14 cellular contexts compared by ENCODE assay signal in the genomic region with DNA sequence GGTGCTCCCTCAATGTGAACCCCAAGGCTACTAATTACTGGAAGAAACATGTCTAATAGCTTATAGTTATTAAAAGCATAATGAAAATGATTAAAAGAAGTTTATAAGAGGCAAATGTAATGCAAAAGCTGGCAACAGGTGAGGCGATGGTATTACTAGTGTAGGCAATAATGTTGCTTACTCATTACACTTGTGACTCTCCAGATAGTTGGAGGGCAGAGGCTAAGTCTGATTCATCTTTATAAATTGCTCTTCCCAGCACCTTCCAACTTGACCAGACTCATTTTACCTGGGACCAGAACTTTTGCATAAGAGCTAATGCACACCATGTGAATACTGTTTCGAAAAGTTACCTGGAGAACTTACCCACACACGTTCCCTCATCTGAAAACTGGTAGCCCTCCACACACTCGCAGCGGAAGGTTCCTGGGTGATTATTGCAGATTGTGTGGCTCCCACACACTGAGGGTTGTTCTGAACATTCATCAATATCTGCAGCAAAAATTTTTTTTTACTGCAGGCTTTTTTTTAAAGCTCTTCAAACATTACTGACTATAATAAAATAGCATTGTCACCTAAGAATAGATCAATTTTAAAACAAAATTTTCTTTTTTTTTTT. TPM values are rescaled to one million over a fixed set of nuclear protein-coding genes. Genes with fewer than 3 reads are reported as not detected.
A peak's percentile ranks its signal among the peaks of the same experiment; 100 is the strongest.
DNase-seq lines count a peak whose midpoint lies in the region; ATAC-seq, FAIRE-seq and TF ChIP-seq lines count a peak whose summit lies in the region.
"Had no signal": no experiment of that assay in that cellular context is flagged by ENCODE, and none has a peak within 500 bp of the region (broad histone marks: within the 10 kb centered on the region; RNA-seq: fewer than 3 reads in every experiment).

No MANE protein-coding gene starts in this region.

- H3K27me3 ChIP-seq in GM23248 (replicated peaks; ENCODE audit: insufficient read depth) (no peaks in the 10 kb centered on the region), SK-N-SH (ENCODE audit: insufficient read depth) (no peaks in the 10 kb centered on the region), right cardiac atrium (ENCODE audit: control insufficient read depth, insufficient read depth) (no peaks in the 10 kb centered on the region), stomach (no peaks in the 10 kb centered on the region)
- H3K27me3 ChIP-seq: ascending aorta; BLaER1 treated with 17β-estradiol and CSF1 and Interleukin-3, amounts not matched to agents 10 nM and 100 nM had no signal

- ATAC-seq in right cardiac atrium, result no peak

- TF ChIP-seq RAD21 in SK-N-SH (IDR thresholded peaks at IDR 0.05; ENCODE audit: low read length), result no peak

- no peak for TF ChIP-seq CTCF in SK-N-SH (IDR thresholded peaks at IDR 0.05)
- no peak for TF ChIP-seq CTCF in stomach (IDR thresholded peaks at IDR 0.05)

- H3K36me3 ChIP-seq in GM23248 (ENCODE audit: low read depth), result no peaks in the 10 kb centered on the region
- peaks cover 3 to 7% of the 10 kb centered on the region in 2 experiments for H3K36me3 ChIP-seq in SK-N-SH (replicated peaks in 1 of 2; ENCODE audit: control insufficient read depth in 1 of 2, insufficient read depth in 2 of 2, low read length in 1 of 2)
- H3K36me3 ChIP-seq in stomach, result peaks cover 8 to 73% (median 62%) of the 10 kb centered on the region in 4 donors
- H3K36me3 ChIP-seq: BLaER1 treated with 17β-estradiol and CSF1 and Interleukin-3, amounts not matched to agents 10 nM and 100 nM had no signal

- in situ Hi-C loops in GM23248 (cut with MboI), result no loop called here

- peak overlapping the region; percentile 24 for H3K4me2 ChIP-seq in GM23248 (ENCODE audit: unreplicated experiment)
- H3K4me2 ChIP-seq in SK-N-SH, result no peak overlapping the region
- H3K4me2 ChIP-seq: BLaER1 treated with 17β-estradiol and CSF1 and Interleukin-3, amounts not matched to agents 10 nM and 100 nM had no signal

- H3K36me3 Mint-ChIP-seq in activated CD4-positive, alpha-beta T cell treated with anti-CD3 and anti-CD28 coated beads, Interleukin-2, amount 10 ng/mL, durations not matched to agents 7 days and 5 days (ENCODE audit: low read depth), result no peaks in the 10 kb centered on the region

- POLR2A ChIA-PET in SK-N-SH (lab: Yijun Ruan, JAX), result no interaction called here
- POLR2A ChIA-PET in activated CD4-positive, alpha-beta T cell treated with anti-CD3 and anti-CD28 coated beads, Interleukin-2, amount 10 ng/mL, durations not matched to agents 7 days and 5 days (lab: Charles Lee), result no interaction called here

- no peak overlapping the region for H2AFZ ChIP-seq in GM23248
- no peak overlapping the region for H2AFZ ChIP-seq in SK-N-SH (ENCODE audit: low read depth)

- H3K9ac ChIP-seq in GM23248 (no peak overlapping the region), SK-N-SH (no peak overlapping the region)
- H3K9ac ChIP-seq: BLaER1 treated with 17β-estradiol and CSF1 and Interleukin-3, amounts not matched to agents 10 nM and 100 nM had no signal

- H3F3A ChIP-seq in GM23248 (ENCODE audit: insufficient read depth) (peaks cover 53% of the 10 kb centered on the region), SK-N-SH (replicated peaks; ENCODE audit: insufficient read depth) (no peaks in the 10 kb centered on the region)

- H3K9me2 ChIP-seq in GM23248 (ENCODE audit: insufficient read depth) (no peaks in the 10 kb centered on the region), SK-N-SH (no peaks in the 10 kb centered on the region)

- H3K4me3 ChIP-seq in GM23248, result no peak overlapping the region
- no peak overlapping the region for H3K4me3 ChIP-seq in SK-N-SH (ENCODE audit: low read depth in 2 of 2, low read length in 1 of 2)
- no peak overlapping the region for H3K4me3 ChIP-seq in right cardiac atrium (ENCODE audit: low read length)
- H3K4me3 ChIP-seq in stomach, result no peak overlapping the region
- H3K4me3 ChIP-seq: ascending aorta; BLaER1 treated with 17β-estradiol and CSF1 and Interleukin-3, amounts not matched to agents 10 nM and 100 nM had no signal

- DNase-seq in GM23248, result peak; percentile 67
- no peak for DNase-seq in SK-N-SH
- DNase-seq in right cardiac atrium, result no peak
- DNase-seq in stomach, result no peak
- no peak for DNase-seq in DMS53 (lab: John Stamatoyannopoulos, UW)
- DNase-seq in activated CD4-positive, alpha-beta T cell treated with anti-CD3 and anti-CD28 coated beads, Interleukin-2, amount 10 ng/mL, durations not matched to agents 7 days and 5 days, result no peak
- DNase-seq in frontal cortex (ENCODE audit: low spot score in 2 of 2), result no peak
- no peak for DNase-seq in stimulated activated naive CD4-positive, alpha-beta T cell treated with Interleukin-2 at 50 U/mL for 16 hours (lab: John Stamatoyannopoulos, UW)
- DNase-seq: activated CD4-positive, alpha-beta T cell treated with anti-CD3 and anti-CD28 coated beads for 48 hours; H7; NCI-H446; T-helper 9 cell had no signal

- H3K27ac ChIP-seq in GM23248, result peak overlapping the region; percentile 23; the same call in 1 of the 2 replicates
- no peak overlapping the region for H3K27ac ChIP-seq in SK-N-SH (ENCODE audit: low read depth in 2 of 2, low read length in 1 of 2)
- H3K27ac ChIP-seq in right cardiac atrium (ENCODE audit: low read length), result peak overlapping the region; percentile 42
- peak overlapping the region; percentile 7 to 89 (median 82) for H3K27ac ChIP-seq in stomach
- H3K27ac ChIP-seq: BLaER1 treated with 17β-estradiol and CSF1 and Interleukin-3, amounts not matched to agents 10 nM and 100 nM had no signal

- CTCF ChIA-PET in SK-N-SH (lab: Yijun Ruan, JAX), result interaction anchor here (2.1 kb wide), 1 partner anchor 45 kb away, joined by 6 read pairs; no protein-coding TSS in a partner anchor
- CTCF ChIA-PET in activated CD4-positive, alpha-beta T cell treated with anti-CD3 and anti-CD28 coated beads, Interleukin-2, amount 10 ng/mL, durations not matched to agents 7 days and 5 days (lab: Charles Lee), result interaction anchor here (1.0 to 1.3 kb wide), 2 partner anchors 11 to 50 kb away, joined by 3 to 4 read pairs; no protein-coding TSS in a partner anchor

- no peaks in the 10 kb centered on the region for H3K9me3 ChIP-seq in GM23248 (ENCODE audit: low read depth)
- H3K9me3 ChIP-seq in SK-N-SH, result no peaks in the 10 kb centered on the region
- H3K9me3 ChIP-seq in right cardiac atrium (ENCODE audit: control insufficient read depth, low read length), result no peaks in the 10 kb centered on the region
- H3K9me3 ChIP-seq in stomach, result no peaks in the 10 kb centered on the region
- H3K9me3 ChIP-seq: ascending aorta; BLaER1 treated with 17β-estradiol and CSF1 and Interleukin-3, amounts not matched to agents 10 nM and 100 nM had no signal

- TF ChIP-seq EP300 in SK-N-SH (IDR thresholded peaks at IDR 0.05; ENCODE audit: borderline replicate concordance in 1 of 2, low read depth in 1 of 2, low read length in 1 of 2), result no peak
- TF ChIP-seq EP300 in stomach (IDR thresholded peaks at IDR 0.05), result no peak

- no peak for TF ChIP-seq POLR2A in stomach (IDR thresholded peaks at IDR 0.05)

- FAIRE-seq in frontal cortex (lab: Jason Lieb, UNC), result no peak

- WGBS in GM23248 (ENCODE audit: low coverage in 1 of 2, low lambda C conversion rate in 2 of 2, missing lambda C conversion rate in 2 of 2), 2 experiments, result 88 to 91% methylated on average over 5 of the region's 5 CpGs
- WGBS in SK-N-SH (ENCODE audit: low lambda C conversion rate), result 93% methylated on average over 5 of the region's 5 CpGs
- 97% methylated on average over 5 of the region's 5 CpGs for WGBS in right cardiac atrium
- WGBS in stomach, 5 donors, result 92 to 99% (median 95%) methylated on average over 5 of the region's 5 CpGs

- H3K79me2 ChIP-seq in GM23248 (ENCODE audit: insufficient read depth) (no peaks in the 10 kb centered on the region), SK-N-SH (ENCODE audit: insufficient read depth) (no peaks in the 10 kb centered on the region)

- H3K27me3 Mint-ChIP-seq in activated CD4-positive, alpha-beta T cell treated with anti-CD3 and anti-CD28 coated beads, Interleukin-2, amount 10 ng/mL, durations not matched to agents 7 days and 5 days, result peaks cover 10% of the 10 kb centered on the region

- no peak overlapping the region for H3K27ac Mint-ChIP-seq in activated CD4-positive, alpha-beta T cell treated with anti-CD3 and anti-CD28 coated beads, Interleukin-2, amount 10 ng/mL, durations not matched to agents 7 days and 5 days

- no peaks in the 10 kb centered on the region for H3K4me1 Mint-ChIP-seq in activated CD4-positive, alpha-beta T cell treated with anti-CD3 and anti-CD28 coated beads, Interleukin-2, amount 10 ng/mL, durations not matched to agents 7 days and 5 days

- H3K4me1 ChIP-seq in GM23248 (ENCODE audit: insufficient read depth) (peaks cover 52% of the 10 kb centered on the region), SK-N-SH (ENCODE audit: control insufficient read depth in 1 of 2, insufficient read depth in 2 of 2, low read depth in 1 of 2, low read length in 1 of 2) (peaks cover 0 to 3% of the 10 kb centered on the region in 2 experiments; a peak in 1 of 4 replicates), right cardiac atrium (ENCODE audit: control insufficient read depth, insufficient read depth, low read length) (peaks cover 14% of the 10 kb centered on the region), stomach (peaks cover 0 to 29% (median 17%) of the 10 kb centered on the region in 4 donors)
- H3K4me1 ChIP-seq: ascending aorta had no signal

- H4K20me1 ChIP-seq in GM23248 (ENCODE audit: insufficient read depth) (no peaks in the 10 kb centered on the region), SK-N-SH (ENCODE audit: insufficient read depth) (no peaks in the 10 kb centered on the region)
- H4K20me1 ChIP-seq: BLaER1 treated with 17β-estradiol and CSF1 and Interleukin-3, amounts not matched to agents 10 nM and 100 nM had no signal

- intact Hi-C loops in right cardiac atrium (cut with DNase I) (no loop called here), stomach (cut with DNase I; ENCODE audit: low total_unique reads) (no loop called here)

- H3K9me3 Mint-ChIP-seq in activated CD4-positive, alpha-beta T cell treated with anti-CD3 and anti-CD28 coated beads, Interleukin-2, amount 10 ng/mL, durations not matched to agents 7 days and 5 days, result no peaks in the 10 kb centered on the region

- no peak overlapping the region for H3K4me3 Mint-ChIP-seq in activated CD4-positive, alpha-beta T cell treated with anti-CD3 and anti-CD28 coated beads, Interleukin-2, amount 10 ng/mL, durations not matched to agents 7 days and 5 days

TF ChIP-seq in SK-N-SH, 30 proteins besides CTCF, POLR2A, EP300 and RAD21 (continues in another document):
- peak; percentile 48 for TF ChIP-seq FOSL2 (IDR thresholded peaks at IDR 0.05; ENCODE audit: borderline replicate concordance, low read depth)

RNA-seq across cellular contexts. Expression of a gene that starts 48.0 kb away (rescaled TPM):
- total RNA-seq in GM23248 (2014; rRNA removed; shearing (Covaris generic)), result 73.6 and 77.7 TPM in 2 replicates
- 79.1 and 82.0 TPM in 2 replicates for polyA plus RNA-seq in GM23248 (2016; fragmentation: Nextera tagmentation; extraction: Ambion mirVana)
- polyA plus RNA-seq in SK-N-SH (2012; rRNA removed), result 49.3 and 74.3 TPM in 2 replicates
- polyA plus RNA-seq in SK-N-SH (2012; cell fraction: cytosol; rRNA removed), result 45.2 and 58.2 TPM in 2 replicates
- polyA plus RNA-seq in SK-N-SH (2012; cell fraction: nucleus; rRNA removed), result 49.9 and 56.5 TPM in 2 replicates
- 100 to 1,000 TPM in 1 of 4 donors, 10 to 100 TPM in 3; 31.3 to 107 (median 58.1) TPM for total RNA-seq in right cardiac atrium
- 24.4 TPM for polyA plus RNA-seq in right cardiac atrium
- total RNA-seq in stomach, result 100 to 1,000 TPM in 1 of 5 donors, 10 to 100 TPM in 4; 85.5 to 214 (median 95.1) TPM
- 10 to 100 TPM; 21.4 to 32.7 (median 21.6) TPM for polyA plus RNA-seq in stomach
- total RNA-seq in activated CD4-positive, alpha-beta T cell treated with anti-CD3 and anti-CD28 coated beads, Interleukin-2, amount 10 ng/mL, durations not matched to agents 7 days and 5 days, result under 1 TPM in 1 of 2 experiments, not detected in 1; 0.08 TPM
- 11.0 TPM for total RNA-seq in frontal cortex

Comparison
In these comparisons a context has a peak if more than half of its experiments do, and no peak if none do; other contexts are left out.
1. H3K27ac ChIP-seq: peak in GM23248 (single experiment), right cardiac atrium (single experiment) and stomach (5 of 5); none in SK-N-SH (0 of 2).
2. RNA of a gene that starts 48.0 kb away (total RNA-seq): 85.5 to 214 TPM in stomach, 31.3 to 107 TPM in right cardiac atrium, 73.6 to 77.7 TPM in GM23248 and 11.0 TPM in frontal cortex (single experiment); 0.08 TPM in activated CD4-positive, alpha-beta T cell treated with anti-CD3 and anti-CD28 coated beads, Interleukin-2, amount 10 ng/mL, durations not matched to agents 7 days and 5 days; every median in the first group is over 10 times any median in the second.